ENCODE assay signal across 8 cellular contexts in genomic region chr1:41241748-41242644, GRCh38. TPM values are rescaled to one million over a fixed set of nuclear protein-coding genes. Genes with fewer than 3 reads are reported as not detected.
DNase-seq lines count a peak whose midpoint lies in the region; ATAC-seq lines count a peak whose summit lies in the region.

TSS of gene SCMH1 (minus strand) at chr1:41242306. CDS start at chr1:41186133, 56,173 bp downstream.

- H3K4me3 ChIP-seq in endocrine pancreas (ENCODE audit: control insufficient read depth, insufficient read depth, low read length), result peak within 1 kb of the TSS; percentile 77
- peak within 1 kb of the TSS; percentile 60 for H3K4me3 ChIP-seq in mesodermal cell (ENCODE audit: extremely low read depth, insufficient read depth, low read length, poor library complexity, severe bottlenecking)

- peak within 1 kb of the TSS; percentile 76 for H3K4me3 Mint-ChIP-seq in activated CD4-positive, alpha-beta memory T cell treated with anti-CD3 and anti-CD28 coated beads, Interleukin-2, amount 10 ng/mL, durations not matched to agents 7 days and 5 days

- H3K9me3 ChIP-seq in endocrine pancreas (ENCODE audit: control insufficient read depth, low read length) (no peaks in the 10 kb centered on the region), mesodermal cell (ENCODE audit: control insufficient read depth, low read length) (no peaks in the 10 kb centered on the region)

- peak; percentile 23 to 52 for DNase-seq in NCI-H187 (lab: John Stamatoyannopoulos, UW)
- no peak for DNase-seq in NCI-H187 treated with DMSO at 0.1 percent for 48 hours (lab: John Stamatoyannopoulos, UW)
- DNase-seq in NCI-H2196 treated with DMSO at 0.1 percent for 48 hours (lab: John Stamatoyannopoulos, UW; ENCODE audit: unreplicated experiment), result peak; percentile 36
- peak; percentile 55 for DNase-seq in activated CD4-positive, alpha-beta memory T cell treated with anti-CD3 and anti-CD28 coated beads, Interleukin-2, amount 10 ng/mL, durations not matched to agents 7 days and 5 days
- DNase-seq in stimulated activated CD8-positive, alpha-beta memory T cell treated with anti-CD3 and anti-CD28 coated beads, Interleukin-15, amount 100 ng/mL, for 48 hours (ENCODE audit: low read depth in 2 of 2), result peak; percentile 31 to 34

- peaks cover 3% of the 10 kb centered on the region for H3K36me3 Mint-ChIP-seq in activated CD4-positive, alpha-beta memory T cell treated with anti-CD3 and anti-CD28 coated beads, Interleukin-2, amount 10 ng/mL, durations not matched to agents 7 days and 5 days (ENCODE audit: low read depth)

- no peaks in the 10 kb centered on the region for H3K27me3 ChIP-seq in endocrine pancreas (ENCODE audit: control insufficient read depth, insufficient read depth, low read length)

- POLR2A ChIA-PET in activated CD4-positive, alpha-beta memory T cell treated with anti-CD3 and anti-CD28 coated beads, Interleukin-2, amount 10 ng/mL, durations not matched to agents 7 days and 5 days (lab: Charles Lee), result interaction anchor here (1.1 to 3.4 kb wide), 5 partner anchors 9 to 710 kb away, joined by 3 to 15 read pairs (median 4); partner anchors contain the start of gene CTPS1

- peaks cover 3% of the 10 kb centered on the region for H3K27me3 Mint-ChIP-seq in activated CD4-positive, alpha-beta memory T cell treated with anti-CD3 and anti-CD28 coated beads, Interleukin-2, amount 10 ng/mL, durations not matched to agents 7 days and 5 days

- H3K9me3 Mint-ChIP-seq in activated CD4-positive, alpha-beta memory T cell treated with anti-CD3 and anti-CD28 coated beads, Interleukin-2, amount 10 ng/mL, durations not matched to agents 7 days and 5 days, result no peaks in the 10 kb centered on the region

- peaks cover 28% of the 10 kb centered on the region for H3K4me1 ChIP-seq in endocrine pancreas (ENCODE audit: control insufficient read depth, insufficient read depth, low read length)
- peaks cover 27% of the 10 kb centered on the region for H3K4me1 ChIP-seq in mesodermal cell (ENCODE audit: control insufficient read depth, insufficient read depth, low read length, poor library complexity, severe bottlenecking)

- peak within 1 kb of the TSS; percentile 61 for H3K27ac ChIP-seq in mesodermal cell (ENCODE audit: low read depth, low read length, severe bottlenecking)

- WGBS in mesodermal cell (ENCODE audit: insufficient coverage in 2 of 2), 2 experiments, result 2% methylated on average over 69 to 96 of the region's 121 CpGs

- H3K36me3 ChIP-seq in endocrine pancreas (ENCODE audit: control insufficient read depth, insufficient read depth, low read length) (no peaks in the 10 kb centered on the region), mesodermal cell (ENCODE audit: control insufficient read depth, insufficient read depth, low read length) (no peaks in the 10 kb centered on the region)

- H3K4me1 Mint-ChIP-seq in activated CD4-positive, alpha-beta memory T cell treated with anti-CD3 and anti-CD28 coated beads, Interleukin-2, amount 10 ng/mL, durations not matched to agents 7 days and 5 days, result peaks cover 31% of the 10 kb centered on the region

- peak within 1 kb of the TSS; percentile 68 for H3K27ac Mint-ChIP-seq in activated CD4-positive, alpha-beta memory T cell treated with anti-CD3 and anti-CD28 coated beads, Interleukin-2, amount 10 ng/mL, durations not matched to agents 7 days and 5 days

- peak within 1 kb of the TSS; percentile 48 for H3K9ac ChIP-seq in endocrine pancreas (ENCODE audit: control insufficient read depth, insufficient read depth, low read length)

- CTCF ChIA-PET in activated CD4-positive, alpha-beta memory T cell treated with anti-CD3 and anti-CD28 coated beads, Interleukin-2, amount 10 ng/mL, durations not matched to agents 7 days and 5 days (lab: Charles Lee), result interaction anchor here (0.8 kb wide), 1 partner anchor 262 kb away, joined by 3 read pairs; the partner anchor contains the start of gene CTPS1

- peak; percentile 51 for ATAC-seq in HG02885 (IDR thresholded peaks at IDR 0.05; ENCODE audit: poor library complexity, unreplicated experiment)

RNA-seq across cellular contexts. Expression of gene SCMH1, which starts in this region (rescaled TPM):
- 10 to 100 TPM; 20.1 to 20.2 TPM for total RNA-seq in activated CD4-positive, alpha-beta memory T cell treated with anti-CD3 and anti-CD28 coated beads, Interleukin-2, amount 10 ng/mL, durations not matched to agents 7 days and 5 days
- polyA plus RNA-seq in mesodermal cell (2013, experiment 1 of 2), result 35.5 TPM
- 41.2 TPM for polyA plus RNA-seq in mesodermal cell (2013, experiment 2 of 2)
